In the genomic region with DNA sequence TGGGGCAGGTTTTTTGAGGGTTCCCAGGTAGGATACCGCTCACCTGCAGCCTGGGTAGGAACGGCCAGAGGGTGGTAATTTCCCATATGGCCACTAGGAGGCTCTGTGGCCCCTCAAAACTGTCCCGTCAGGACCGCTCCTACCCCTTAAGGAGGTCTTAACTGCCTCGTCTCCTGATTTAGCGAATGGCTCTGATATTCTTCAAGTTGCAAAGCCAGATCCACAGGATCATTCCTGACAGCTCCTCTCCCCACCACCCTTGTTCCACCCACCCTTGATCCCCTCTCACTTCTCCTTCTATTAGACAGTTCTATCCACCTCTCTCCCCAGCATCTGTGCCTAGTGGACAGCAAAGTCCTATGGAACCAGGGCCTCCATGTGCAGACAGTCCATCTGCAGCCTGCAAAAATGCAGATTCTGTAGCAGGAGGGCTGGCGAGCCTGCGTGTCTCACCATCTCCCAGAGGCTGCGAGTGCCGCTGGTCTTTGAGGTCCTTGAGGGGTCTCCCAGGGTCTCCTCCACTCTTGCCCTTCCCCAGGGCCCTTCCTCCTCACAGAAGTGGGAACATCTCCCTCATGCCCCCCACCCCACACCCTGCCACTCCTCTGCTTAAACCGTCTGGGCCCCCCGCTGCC, we compare ENCODE assay signal across 2 cellular contexts.
TF ChIP-seq lines count a peak whose summit lies in the region.

No MANE protein-coding gene starts in this region.

TF ChIP-seq in HCT116, 20 proteins besides CTCF, POLR2A, EP300 and RAD21:
- TF ChIP-seq YY1 (IDR thresholded peaks at IDR 0.05; ENCODE audit: extremely low read depth, insufficient replicate concordance, low read depth, low read length) (no peak), SIN3A (IDR thresholded peaks at IDR 0.05; ENCODE audit: low read depth) (no peak), SRF (IDR thresholded peaks at IDR 0.05; ENCODE audit: low read depth) (no peak)
TF ChIP-seq in HCT116: peak in this region for 0.

TF ChIP-seq in H1, 55 proteins besides CTCF, POLR2A, EP300 and RAD21:
- TF ChIP-seq RFX5 (IDR thresholded peaks at IDR 0.05; ENCODE audit: borderline replicate concordance, low read depth, low read length) (no peak), GABPA (IDR thresholded peaks at IDR 0.05; ENCODE audit: borderline replicate concordance, insufficient read depth, low read length) (peak; percentile 61; the same call in 1 of the 2 replicates)
